Comparison of ENCODE assay signal across 1 cellular context in the genomic region with DNA sequence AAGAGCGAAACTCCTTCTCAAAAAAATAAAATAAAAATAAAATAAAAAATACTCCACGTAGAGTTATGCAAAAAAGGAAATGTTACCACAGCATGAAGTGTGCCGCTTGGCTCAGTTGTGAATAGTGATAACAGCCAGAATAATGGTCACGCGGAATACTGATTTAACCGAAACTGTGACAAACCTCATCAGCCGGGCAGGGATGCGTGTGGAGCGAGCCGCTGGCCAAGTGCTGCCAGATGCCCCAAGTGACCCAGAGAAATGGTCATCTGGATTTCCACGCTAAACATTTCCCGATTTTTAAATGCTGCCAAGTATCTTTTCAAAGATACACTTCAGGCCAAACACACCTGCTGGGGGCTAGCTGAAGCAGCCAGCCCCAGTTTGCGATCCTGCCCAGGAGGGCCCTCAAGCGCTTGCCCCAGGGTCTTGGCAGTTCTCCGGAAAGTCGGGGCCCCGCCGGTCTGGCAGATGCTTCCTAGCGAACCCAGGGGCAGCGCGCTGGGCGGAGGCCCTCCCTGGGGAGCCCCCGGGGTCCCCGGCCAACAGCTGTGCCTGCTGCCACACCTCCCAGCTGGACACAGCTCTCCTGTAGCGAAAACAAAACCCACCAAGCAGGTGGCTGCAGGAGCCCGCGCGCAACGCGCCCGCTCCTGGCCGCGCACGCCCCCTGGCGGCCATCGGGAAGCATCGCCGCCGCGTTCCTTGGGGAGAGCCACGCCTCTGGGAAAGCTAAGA.
TF ChIP-seq lines count a peak whose summit lies in the region.

No MANE protein-coding gene starts in this region.

TF ChIP-seq in HepG2, 621 proteins besides CTCF, POLR2A, EP300 and RAD21 (continued from another document):
- TF ChIP-seq, protein P1, sequence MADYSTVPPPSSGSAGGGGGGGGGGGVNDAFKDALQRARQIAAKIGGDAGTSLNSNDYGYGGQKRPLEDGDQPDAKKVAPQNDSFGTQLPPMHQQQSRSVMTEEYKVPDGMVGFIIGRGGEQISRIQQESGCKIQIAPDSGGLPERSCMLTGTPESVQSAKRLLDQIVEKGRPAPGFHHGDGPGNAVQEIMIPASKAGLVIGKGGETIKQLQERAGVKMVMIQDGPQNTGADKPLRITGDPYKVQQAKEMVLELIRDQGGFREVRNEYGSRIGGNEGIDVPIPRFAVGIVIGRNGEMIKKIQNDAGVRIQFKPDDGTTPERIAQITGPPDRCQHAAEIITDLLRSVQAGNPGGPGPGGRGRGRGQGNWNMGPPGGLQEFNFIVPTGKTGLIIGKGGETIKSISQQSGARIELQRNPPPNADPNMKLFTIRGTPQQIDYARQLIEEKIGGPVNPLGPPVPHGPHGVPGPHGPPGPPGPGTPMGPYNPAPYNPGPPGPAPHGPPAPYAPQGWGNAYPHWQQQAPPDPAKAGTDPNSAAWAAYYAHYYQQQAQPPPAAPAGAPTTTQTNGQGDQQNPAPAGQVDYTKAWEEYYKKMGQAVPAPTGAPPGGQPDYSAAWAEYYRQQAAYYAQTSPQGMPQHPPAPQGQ (CRISPR knock-in tag; IDR thresholded peaks at IDR 0.05; ENCODE audit: borderline replicate concordance): no peak
- no peak for TF ChIP-seq HIVEP1 (CRISPR knock-in tag; IDR thresholded peaks at IDR 0.05)
- 0 out of 2 replicates have a peak, but pooled peaks have one; percentile 16 for TF ChIP-seq HOXA3 (CRISPR knock-in tag; IDR thresholded peaks at IDR 0.05)
- no peak for TF ChIP-seq RBAK (CRISPR knock-in tag; IDR thresholded peaks at IDR 0.05)
